10 cellular contexts compared by ENCODE assay signal in the genomic region with DNA sequence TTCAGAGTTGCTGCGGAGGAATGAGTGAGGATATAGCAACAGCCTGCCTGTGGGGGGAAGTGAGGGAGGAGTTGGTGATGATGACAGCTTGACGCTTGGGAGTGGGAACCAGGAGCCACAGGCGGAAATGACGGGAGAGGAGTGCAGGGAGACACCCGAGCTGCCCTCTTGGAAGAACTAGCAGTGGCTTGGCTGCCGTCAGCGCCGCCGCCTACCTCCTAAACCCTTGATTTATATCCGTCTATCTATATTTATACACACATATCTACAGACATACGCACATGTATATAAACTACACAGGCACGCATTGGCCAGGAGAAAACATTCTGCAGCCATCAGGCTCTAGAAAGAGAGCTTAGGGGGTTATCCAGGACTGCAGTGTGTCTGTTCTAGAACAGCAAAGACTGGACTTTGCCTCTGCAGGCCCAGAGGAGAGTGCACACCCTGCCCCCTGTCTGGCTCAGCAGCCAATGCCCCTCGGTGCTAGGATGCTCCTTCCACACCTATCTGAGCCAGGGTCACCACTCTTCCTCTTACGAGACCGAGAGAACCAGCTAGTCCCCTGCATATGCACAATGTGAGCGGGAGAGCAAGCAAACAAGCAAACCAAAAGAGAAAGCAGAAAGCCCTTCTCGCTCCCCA. TPM values are rescaled to one million over a fixed set of nuclear protein-coding genes. Genes with fewer than 3 reads are reported as not detected.
DNase-seq lines count a peak whose midpoint lies in the region; TF ChIP-seq lines count a peak whose summit lies in the region.
"Had no signal": no experiment of that assay in that cellular context is flagged by ENCODE, and none has a peak within 500 bp of the region (broad histone marks: within the 10 kb centered on the region; RNA-seq: fewer than 3 reads in every experiment).

No MANE protein-coding gene starts in this region.

- no peaks in the 10 kb centered on the region for H3K36me3 Mint-ChIP-seq in dendritic cell treated with granulocyte-macrophage colony-stimulating factor and Interleukin-4, amounts not matched to agents 40 ng/mL and 50 ng/mL, for 4 days (ENCODE audit: low read depth)

- no peak for TF ChIP-seq POLR2A in uterus (IDR thresholded peaks at IDR 0.05)

- no peak for TF ChIP-seq CTCF in uterus (IDR thresholded peaks at IDR 0.05)

- peaks cover 10% of the 10 kb centered on the region for H3K27me3 Mint-ChIP-seq in dendritic cell treated with granulocyte-macrophage colony-stimulating factor and Interleukin-4, amounts not matched to agents 40 ng/mL and 50 ng/mL, for 4 days

- H3K27ac Mint-ChIP-seq in dendritic cell treated with granulocyte-macrophage colony-stimulating factor and Interleukin-4, amounts not matched to agents 40 ng/mL and 50 ng/mL, for 4 days = peak overlapping the region; percentile 54

- H3K9me3 ChIP-seq in uterus = no peaks in the 10 kb centered on the region
- H3K9me3 ChIP-seq: A549 had no signal

- H3K4me3 ChIP-seq in uterus = peak overlapping the region in 1 of 2 donors; percentile 9
- H3K4me3 ChIP-seq: A549 had no signal

- no peak overlapping the region for H3K4me3 Mint-ChIP-seq in dendritic cell treated with granulocyte-macrophage colony-stimulating factor and Interleukin-4, amounts not matched to agents 40 ng/mL and 50 ng/mL, for 4 days
- H3K4me3 Mint-ChIP-seq: activated B cell treated with CpG ODN at 0.5 μM for 24 hours had no signal

- intact Hi-C loops in dendritic cell treated with granulocyte-macrophage colony-stimulating factor and Interleukin-4, amounts not matched to agents 40 ng/mL and 50 ng/mL, for 4 days (cut with micrococcal nuclease) = no loop called here
- intact Hi-C loops in uterus (cut with DNase I; ENCODE audit: low total_unique reads) = no loop called here

- H3K9me3 Mint-ChIP-seq in dendritic cell treated with granulocyte-macrophage colony-stimulating factor and Interleukin-4, amounts not matched to agents 40 ng/mL and 50 ng/mL, for 4 days = no peaks in the 10 kb centered on the region
- H3K9me3 Mint-ChIP-seq: activated B cell treated with CpG ODN at 0.5 μM for 24 hours had no signal

- H3K27me3 ChIP-seq in uterus = no peaks in the 10 kb centered on the region

- peak overlapping the region; percentile 63 to 75 for H3K27ac ChIP-seq in uterus
- H3K27ac ChIP-seq: A549 had no signal

- peaks cover 70% of the 10 kb centered on the region for H3K4me1 Mint-ChIP-seq in dendritic cell treated with granulocyte-macrophage colony-stimulating factor and Interleukin-4, amounts not matched to agents 40 ng/mL and 50 ng/mL, for 4 days (ENCODE audit: low read depth)

- peak; percentile 36 for DNase-seq in NCI-H82 (lab: John Stamatoyannopoulos, UW)
- DNase-seq in NCI-H82 treated with DMSO at 0.1 percent for 48 hours (lab: John Stamatoyannopoulos, UW; ENCODE audit: unreplicated experiment) = no peak
- DNase-seq in middle frontal gyrus (ENCODE audit: extremely low spot score, low spot score) = peak; percentile 50
- DNase-seq in uterus = peak; percentile 75 to 78
- no peak for DNase-seq in NCI-H1694 (lab: John Stamatoyannopoulos, UW)
- DNase-seq in activated CD4-positive, CD25-positive, alpha-beta regulatory T cell (lab: John Stamatoyannopoulos, UW) = no peak
- no peak for DNase-seq in foreskin melanocyte
- DNase-seq: activated B cell treated with CpG ODN at 0.5 μM for 24 hours had no signal

- no peaks in the 10 kb centered on the region for H3K36me3 ChIP-seq in uterus

- peaks cover 3 to 17% of the 10 kb centered on the region in 2 donors for H3K4me1 ChIP-seq in uterus
- H3K4me1 ChIP-seq: A549 had no signal

RNA-seq across cellular contexts. Expression of a gene that starts 45.3 kb away (rescaled TPM):
- 10 to 100 TPM; 33.9 to 55.4 (median 49.0) TPM for total RNA-seq in uterus

RNA-seq across cellular contexts. Expression of a gene that starts 54.8 kb away (rescaled TPM):
- 100 to 1,000 TPM in 3 of 4 donors, 10 to 100 TPM in 1; 76.5 to 281 (median 163) TPM for total RNA-seq in uterus

Comparison
In these comparisons a context has a peak if more than half of its experiments do, and no peak if none do; other contexts are left out.
1. DNase-seq: peak in NCI-H82 (single experiment), middle frontal gyrus (single experiment) and uterus (2 of 2); none in NCI-H82 treated with DMSO at 0.1 percent for 48 hours (single experiment), NCI-H1694 (single experiment), activated CD4-positive, CD25-positive, alpha-beta regulatory T cell (0 of 4) and foreskin melanocyte (single experiment).